ENCODE assay signal across 1 cellular context in the genomic region with DNA sequence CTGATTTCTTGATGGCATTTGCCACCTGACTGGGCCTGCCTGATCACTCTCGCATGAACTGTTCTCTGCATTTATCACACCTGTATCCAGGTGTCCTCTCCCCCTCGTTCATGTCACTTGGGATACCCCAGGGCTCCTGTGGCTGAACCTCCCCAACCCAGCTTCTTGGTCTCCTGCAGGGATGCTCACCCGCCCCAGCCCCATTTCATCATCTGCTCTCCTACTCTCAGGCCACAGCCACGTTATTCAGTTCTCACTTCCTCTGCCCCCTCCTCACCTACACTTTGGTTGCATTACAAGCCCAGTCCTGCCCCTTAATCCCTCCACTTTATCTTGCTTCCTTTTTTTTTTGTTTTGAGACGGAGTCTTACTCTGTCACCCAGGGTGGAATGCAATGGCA.
TF ChIP-seq lines count a peak whose summit lies in the region.

No MANE protein-coding gene starts in this region.

TF ChIP-seq in IMR-90, 13 proteins besides CTCF, POLR2A, EP300 and RAD21 (continued from another document):
- TF ChIP-seq MAZ (IDR thresholded peaks at IDR 0.05; ENCODE audit: borderline replicate concordance, low read depth, low read length) (no peak), MXI1 (IDR thresholded peaks at IDR 0.05; ENCODE audit: borderline replicate concordance, low read depth, low read length) (no peak), RCOR1 (IDR thresholded peaks at IDR 0.05; ENCODE audit: insufficient replicate concordance, low read length) (no peak), BHLHE40 (IDR thresholded peaks at IDR 0.05; ENCODE audit: low read depth, low read length) (no peak)
- TF ChIP-seq, protein P1, sequence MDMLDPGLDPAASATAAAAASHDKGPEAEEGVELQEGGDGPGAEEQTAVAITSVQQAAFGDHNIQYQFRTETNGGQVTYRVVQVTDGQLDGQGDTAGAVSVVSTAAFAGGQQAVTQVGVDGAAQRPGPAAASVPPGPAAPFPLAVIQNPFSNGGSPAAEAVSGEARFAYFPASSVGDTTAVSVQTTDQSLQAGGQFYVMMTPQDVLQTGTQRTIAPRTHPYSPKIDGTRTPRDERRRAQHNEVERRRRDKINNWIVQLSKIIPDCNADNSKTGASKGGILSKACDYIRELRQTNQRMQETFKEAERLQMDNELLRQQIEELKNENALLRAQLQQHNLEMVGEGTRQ (IDR thresholded peaks at IDR 0.05; ENCODE audit: low read depth, low read length): no peak
